Comparison of ENCODE assay signal across 8 cellular contexts in the genomic region with DNA sequence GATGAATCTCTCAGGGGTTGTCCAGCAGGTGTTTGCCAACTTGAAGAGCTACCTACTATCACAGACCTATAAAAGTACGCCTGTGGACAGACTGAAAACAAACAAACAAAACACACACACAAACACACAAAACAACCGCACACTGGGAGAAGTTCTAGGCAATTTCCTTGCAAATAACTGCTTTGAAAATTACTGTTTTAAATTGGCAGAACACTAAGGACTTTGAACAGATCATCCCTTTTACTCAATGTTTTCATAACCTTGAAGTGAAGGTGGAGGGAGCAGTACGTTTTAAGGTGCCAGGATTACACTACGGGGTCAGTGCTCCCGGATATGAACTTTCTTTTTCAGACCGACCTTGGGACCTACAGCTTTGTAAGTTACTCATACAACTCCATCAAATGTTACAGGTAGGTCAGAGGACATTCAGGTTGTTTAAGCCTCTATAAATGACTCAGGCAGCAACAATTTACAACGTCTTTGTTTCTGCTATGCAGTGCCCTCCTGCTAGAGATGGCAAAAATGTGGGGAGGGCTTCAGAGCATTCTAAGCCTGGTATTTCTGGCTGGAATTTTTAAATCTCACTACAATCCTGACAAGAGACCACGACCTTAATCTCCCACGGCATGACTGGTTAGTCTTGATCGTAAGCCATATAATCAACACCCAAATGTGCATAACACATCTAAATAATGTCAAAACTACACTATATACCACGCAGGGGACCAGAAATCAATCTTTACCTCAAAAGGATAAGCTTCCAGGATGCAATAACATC. TPM values are rescaled to one million over a fixed set of nuclear protein-coding genes. Genes with fewer than 3 reads are reported as not detected.
DNase-seq lines count a peak whose midpoint lies in the region; ATAC-seq and TF ChIP-seq lines count a peak whose summit lies in the region.

No MANE protein-coding gene starts in this region.

- H3K4me3 ChIP-seq in sigmoid colon (peak overlapping the region; percentile 87 to 99 (median 94)), lower leg skin (ENCODE audit: low read depth, poor library complexity, severe bottlenecking) (no peak overlapping the region)

- H3K27ac Mint-ChIP-seq in T-helper 2 cell treated with Interferon-gamma antibody and Interleukin-4, amounts not matched to agents 5 μg/mL and 100 μg/mL, for 36 hours: peak overlapping the region; percentile 95

- no peak for ATAC-seq in HG02759 (IDR thresholded peaks at IDR 0.05; ENCODE audit: unreplicated experiment)
- no peak for ATAC-seq in HG02588 (IDR thresholded peaks at IDR 0.05; ENCODE audit: unreplicated experiment)

- no peaks in the 10 kb centered on the region for H3K27me3 Mint-ChIP-seq in T-helper 2 cell treated with Interferon-gamma antibody and Interleukin-4, amounts not matched to agents 5 μg/mL and 100 μg/mL, for 36 hours (ENCODE audit: low read depth)

- intact Hi-C loops in sigmoid colon (cut with DNase I): no loop called here
- intact Hi-C loops in lower leg skin (cut with DNase I; ENCODE audit: low total_unique reads): no loop called here

- H3K4me3 Mint-ChIP-seq in T-helper 2 cell treated with Interferon-gamma antibody and Interleukin-4, amounts not matched to agents 5 μg/mL and 100 μg/mL, for 36 hours: peak overlapping the region; percentile 90

- no peak for TF ChIP-seq EP300 in sigmoid colon (IDR thresholded peaks at IDR 0.05)

- peaks cover 33% of the 10 kb centered on the region for H3K36me3 Mint-ChIP-seq in T-helper 2 cell treated with Interferon-gamma antibody and Interleukin-4, amounts not matched to agents 5 μg/mL and 100 μg/mL, for 36 hours (ENCODE audit: low read depth)

- WGBS in sigmoid colon, 2 donors: 10 to 45% methylated on average over 11 of the region's 11 CpGs
- 52 to 53% methylated on average over 11 of the region's 11 CpGs for WGBS in lower leg skin, 2 donors

- no peak for TF ChIP-seq CTCF in VCaP (conservative IDR thresholded peaks at IDR 0.05)
- TF ChIP-seq CTCF in sigmoid colon (IDR thresholded peaks at IDR 0.05): no peak
- TF ChIP-seq CTCF in lower leg skin (IDR thresholded peaks at IDR 0.05): no peak

- H3K4me1 Mint-ChIP-seq in T-helper 2 cell treated with Interferon-gamma antibody and Interleukin-4, amounts not matched to agents 5 μg/mL and 100 μg/mL, for 36 hours (ENCODE audit: low read depth): peaks cover 63% of the 10 kb centered on the region

- DNase-seq in T-helper 2 cell treated with Interferon-gamma antibody and Interleukin-4, amounts not matched to agents 5 μg/mL and 100 μg/mL, for 36 hours (ENCODE audit: low spot score): no peak
- DNase-seq in T-helper 2 cell (no peak), globus pallidus (ENCODE audit: low spot score) (peak; percentile 20), sigmoid colon (no peak), lower leg skin (ENCODE audit: low spot score in 2 of 2) (no peak)

- H3K9me3 Mint-ChIP-seq in T-helper 2 cell treated with Interferon-gamma antibody and Interleukin-4, amounts not matched to agents 5 μg/mL and 100 μg/mL, for 36 hours: no peaks in the 10 kb centered on the region

- TF ChIP-seq POLR2A in sigmoid colon (IDR thresholded peaks at IDR 0.05) (no peak), lower leg skin (IDR thresholded peaks at IDR 0.05) (no peak)

- H3K27me3 ChIP-seq in sigmoid colon: no peaks in the 10 kb centered on the region

- no peaks in the 10 kb centered on the region for H3K9me3 ChIP-seq in sigmoid colon

- peaks cover 0 to 21% (median 6%) of the 10 kb centered on the region in 4 donors for H3K36me3 ChIP-seq in sigmoid colon

- H3K4me1 ChIP-seq in sigmoid colon: peaks cover 0 to 45% (median 32%) of the 10 kb centered on the region in 4 donors

- H3K27ac ChIP-seq in VCaP (peak overlapping the region; percentile 90), sigmoid colon (peak overlapping the region; percentile 98 to 100 (median 99))

RNA-seq across cellular contexts. Expression of gene SLC20A1, which starts 1.4 kb away (rescaled TPM):
- total RNA-seq in sigmoid colon (10 to 100 TPM; 11.4 to 25.1 (median 14.3) TPM), lower leg skin (10 to 100 TPM in 3 of 4 donors, 1 to 10 TPM in 1; 5.0 to 19.2 (median 12.4) TPM)
- 10 to 100 TPM; 18.0 to 34.9 (median 31.0) TPM for polyA plus RNA-seq in sigmoid colon

RNA-seq across cellular contexts. Expression of gene CHCHD5, which starts 59.9 kb away (rescaled TPM):
- 10 to 100 TPM; 13.8 to 36.4 (median 25.3) TPM for total RNA-seq in sigmoid colon
- polyA plus RNA-seq in sigmoid colon: 10 to 100 TPM; 41.8 to 62.5 (median 43.0) TPM
- total RNA-seq in lower leg skin: 10 to 100 TPM; 12.4 to 26.8 (median 24.1) TPM
